ENCODE assay signal across 24 cellular contexts in the genomic region with DNA sequence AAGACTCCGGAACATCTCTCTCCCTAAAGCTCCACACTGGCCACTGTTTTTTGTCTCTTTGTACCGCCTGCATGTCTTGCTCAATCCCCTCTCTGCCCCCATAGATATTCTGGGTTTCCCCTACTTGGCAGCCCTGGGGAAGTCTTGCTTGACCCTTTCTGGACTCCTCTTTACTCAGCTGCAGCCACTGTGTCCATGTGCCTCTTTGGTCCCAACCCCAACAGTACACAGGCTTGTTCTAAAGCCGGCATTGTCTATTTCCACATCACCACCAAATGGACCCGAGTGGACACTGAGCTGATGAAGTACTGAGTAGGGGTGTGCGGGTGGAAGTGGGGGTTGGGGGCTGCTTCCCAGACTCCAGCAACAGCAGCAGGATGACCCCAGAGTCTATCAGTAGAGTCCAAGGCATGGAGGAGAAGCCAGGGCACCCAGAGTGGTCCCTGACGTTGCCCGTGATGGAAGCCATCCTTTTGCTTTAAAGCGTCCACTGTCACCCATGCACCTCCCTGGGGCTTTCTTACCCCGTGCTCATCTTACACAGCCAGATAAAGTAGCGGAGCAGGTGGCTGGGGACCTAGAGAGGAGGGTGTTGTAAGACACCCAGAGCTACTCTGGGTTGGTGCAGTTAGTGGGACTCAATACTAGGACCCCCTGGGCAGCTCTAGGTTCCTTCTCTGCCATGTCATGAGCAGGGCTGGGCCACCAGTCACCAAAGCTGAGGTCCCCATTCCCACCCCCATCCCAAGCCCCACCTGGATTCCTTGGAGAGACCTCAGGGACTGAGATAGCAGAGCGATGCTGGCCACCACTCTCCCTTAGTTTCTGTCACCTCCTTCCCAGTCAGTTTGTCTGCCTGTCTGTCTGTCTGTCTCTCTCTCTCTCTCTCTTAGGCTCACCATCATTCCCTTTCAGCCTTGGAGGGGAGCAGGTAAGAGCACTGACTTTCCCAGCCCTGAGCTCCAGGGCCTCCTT. TPM values are rescaled to one million over a fixed set of nuclear protein-coding genes. Genes with fewer than 3 reads are reported as not detected.
DNase-seq lines count a peak whose midpoint lies in the region; ATAC-seq and TF ChIP-seq lines count a peak whose summit lies in the region.
"Had no signal": no experiment of that assay in that cellular context is flagged by ENCODE, and none has a peak within 500 bp of the region (broad histone marks: within the 10 kb centered on the region; RNA-seq: fewer than 3 reads in every experiment).

No MANE protein-coding gene starts in this region.

- H3K36me3 ChIP-seq in suprapubic skin (no peaks in the 10 kb centered on the region), MM.1S (replicated peaks; ENCODE audit: insufficient read depth, low read length) (no peaks in the 10 kb centered on the region)
- H3K36me3 ChIP-seq: upper lobe of right lung had no signal

- H3K4me3 Mint-ChIP-seq in activated CD8-positive, alpha-beta memory T cell treated with anti-CD3 and anti-CD28 coated beads, Interleukin-2, amount 10 ng/mL, durations not matched to agents 7 days and 5 days, result no peak overlapping the region
- H3K4me3 Mint-ChIP-seq: activated naive CD8-positive, alpha-beta T cell treated with anti-CD3 and anti-CD28 coated beads, Interleukin-2, amount 10 ng/mL, durations not matched to agents 7 days and 5 days; activated T-helper 17 cell treated with anti-CD3 and anti-CD28 coated beads, Interleukin-2, amount 50 U/mL, for 72 hours had no signal

- H3K9me3 Mint-ChIP-seq in activated CD8-positive, alpha-beta memory T cell treated with anti-CD3 and anti-CD28 coated beads, Interleukin-2, amount 10 ng/mL, durations not matched to agents 7 days and 5 days (ENCODE audit: low read depth), result no peaks in the 10 kb centered on the region
- H3K9me3 Mint-ChIP-seq: activated T-helper 17 cell treated with anti-CD3 and anti-CD28 coated beads, Interleukin-2, amount 50 U/mL, for 72 hours had no signal

- no peaks in the 10 kb centered on the region for H4K20me1 ChIP-seq in MM.1S (ENCODE audit: insufficient read depth, low read length)

- H3K4me3 ChIP-seq in suprapubic skin, result no peak overlapping the region
- no peak overlapping the region for H3K4me3 ChIP-seq in MM.1S (ENCODE audit: low read length)
- H3K4me3 ChIP-seq: A549, upper lobe of right lung had no signal

- H3K36me3 Mint-ChIP-seq in activated CD8-positive, alpha-beta memory T cell treated with anti-CD3 and anti-CD28 coated beads, Interleukin-2, amount 10 ng/mL, durations not matched to agents 7 days and 5 days, result no peaks in the 10 kb centered on the region

- H3K9ac ChIP-seq in MM.1S (ENCODE audit: low read length), result no peak overlapping the region

- ATAC-seq in activated CD8-positive, alpha-beta memory T cell treated with anti-CD3 and anti-CD28 coated beads, Interleukin-2, amount 10 ng/mL, durations not matched to agents 7 days and 5 days, result no peak
- ATAC-seq: A549; activated T-helper 17 cell treated with anti-CD3 and anti-CD28 coated beads, Interleukin-2, amount 50 U/mL, for 72 hours; HCT116; upper lobe of right lung had no signal

- TF ChIP-seq POLR2A in suprapubic skin (IDR thresholded peaks at IDR 0.05), result no peak

- no peaks in the 10 kb centered on the region for H3K79me2 ChIP-seq in MM.1S (ENCODE audit: low read length)

- no peak overlapping the region for H2AFZ ChIP-seq in MM.1S (ENCODE audit: low read length)

- no peak for TF ChIP-seq CTCF in suprapubic skin (IDR thresholded peaks at IDR 0.05)
- no peak for TF ChIP-seq CTCF in MM.1S (IDR thresholded peaks at IDR 0.05; ENCODE audit: low read length)

- H3K4me1 ChIP-seq in suprapubic skin (no peaks in the 10 kb centered on the region), MM.1S (ENCODE audit: low read length) (no peaks in the 10 kb centered on the region)
- H3K4me1 ChIP-seq: A549, upper lobe of right lung had no signal

- H3K9me3 ChIP-seq in suprapubic skin, result no peaks in the 10 kb centered on the region
- H3K9me3 ChIP-seq in MM.1S (replicated peaks; ENCODE audit: insufficient read depth, low read length), result no peaks in the 10 kb centered on the region
- H3K9me3 ChIP-seq: A549, upper lobe of right lung had no signal

- TF ChIP-seq EP300 in suprapubic skin (IDR thresholded peaks at IDR 0.05), result no peak

- H3K27me3 Mint-ChIP-seq in activated CD8-positive, alpha-beta memory T cell treated with anti-CD3 and anti-CD28 coated beads, Interleukin-2, amount 10 ng/mL, durations not matched to agents 7 days and 5 days, result peaks cover 24% of the 10 kb centered on the region

- H3K27ac ChIP-seq in suprapubic skin, result no peak overlapping the region
- no peak overlapping the region for H3K27ac ChIP-seq in MM.1S (ENCODE audit: low read length)
- H3K27ac ChIP-seq: A549, C4-2B, RWPE1, upper lobe of right lung had no signal

- H3F3A ChIP-seq in MM.1S (ENCODE audit: insufficient read depth, low read length), result no peaks in the 10 kb centered on the region

- no peaks in the 10 kb centered on the region for H3K9me2 ChIP-seq in MM.1S (replicated peaks; ENCODE audit: insufficient read depth, low read length)

- peak; percentile 28 for DNase-seq in activated effector memory CD4-positive, alpha-beta T cell treated with anti-CD3 and anti-CD28 coated beads, Interleukin-2, amount 50 U/mL, for 16 hours
- no peak for DNase-seq in activated effector memory CD4-positive, alpha-beta T cell treated with Interleukin-2 at 50 U/mL for 16 hours
- DNase-seq in activated CD8-positive, alpha-beta memory T cell treated with anti-CD3 and anti-CD28 coated beads, Interleukin-2, amount 10 ng/mL, durations not matched to agents 7 days and 5 days, result peak; percentile 16
- DNase-seq in iPS-NIHi11 (ENCODE audit: low spot score) (peak; percentile 1), suprapubic skin (ENCODE audit: low spot score in 2 of 2) (peak; percentile 25 to 35), MM.1S (no peak), dedifferentiated amniotic fluid mesenchymal stem cell (ENCODE audit: extremely low spot score) (no peak)
- no peak for DNase-seq in activated naive CD4-positive, alpha-beta T cell treated with Interleukin-2 at 50 U/mL for 16 hours
- DNase-seq: activated CD4-positive, CD25-positive, alpha-beta regulatory T cell; activated naive CD8-positive, alpha-beta T cell treated with anti-CD3 and anti-CD28 coated beads, Interleukin-2, amount 10 ng/mL, durations not matched to agents 7 days and 5 days; DMS 273 treated with DMSO at 0.1 percent for 48 hours; Karpas-422; kidney glomerular epithelial cell; mesenchymal stem cell; NCI-H187 treated with DMSO at 0.1 percent for 48 hours; NCI-H69; occipital lobe; upper lobe of right lung had no signal

- CTCF ChIA-PET in activated CD8-positive, alpha-beta memory T cell treated with anti-CD3 and anti-CD28 coated beads, Interleukin-2, amount 10 ng/mL, durations not matched to agents 7 days and 5 days (lab: Charles Lee), result interaction anchor here (0.5 to 2.6 kb wide), 5 partner anchors 9 to 227 kb away, joined by 3 to 10 read pairs (median 3); a partner anchor contains a TSS

- H3K27me3 ChIP-seq in suprapubic skin (peaks cover 2% of the 10 kb centered on the region), MM.1S (replicated peaks; ENCODE audit: insufficient read depth, low read length) (peaks cover 99% of the 10 kb centered on the region)
- H3K27me3 ChIP-seq: upper lobe of right lung had no signal

- 84% methylated on average over 8 of the region's 11 CpGs for WGBS in suprapubic skin

- no peak overlapping the region for H3K27ac Mint-ChIP-seq in activated CD8-positive, alpha-beta memory T cell treated with anti-CD3 and anti-CD28 coated beads, Interleukin-2, amount 10 ng/mL, durations not matched to agents 7 days and 5 days
- H3K27ac Mint-ChIP-seq: activated naive CD8-positive, alpha-beta T cell treated with anti-CD3 and anti-CD28 coated beads, Interleukin-2, amount 10 ng/mL, durations not matched to agents 7 days and 5 days; activated T-helper 17 cell treated with anti-CD3 and anti-CD28 coated beads, Interleukin-2, amount 50 U/mL, for 72 hours had no signal

- no peak overlapping the region for H3K4me2 ChIP-seq in MM.1S (ENCODE audit: low read depth, low read length)
- H3K4me2 ChIP-seq: A549 had no signal

- H3K4me1 Mint-ChIP-seq in activated CD8-positive, alpha-beta memory T cell treated with anti-CD3 and anti-CD28 coated beads, Interleukin-2, amount 10 ng/mL, durations not matched to agents 7 days and 5 days, result peaks cover 10% of the 10 kb centered on the region
- H3K4me1 Mint-ChIP-seq: activated T-helper 17 cell treated with anti-CD3 and anti-CD28 coated beads, Interleukin-2, amount 50 U/mL, for 72 hours had no signal

RNA-seq across cellular contexts. Expression of a gene that starts 6.2 kb away (rescaled TPM):
- not detected for total RNA-seq in activated CD8-positive, alpha-beta memory T cell treated with anti-CD3 and anti-CD28 coated beads, Interleukin-2, amount 10 ng/mL, durations not matched to agents 7 days and 5 days
- not detected for total RNA-seq in suprapubic skin
- total RNA-seq: activated naive CD8-positive, alpha-beta T cell treated with anti-CD3 and anti-CD28 coated beads, Interleukin-2, amount 10 ng/mL, durations not matched to agents 7 days and 5 days; activated T-helper 17 cell treated with anti-CD3 and anti-CD28 coated beads, Interleukin-2, amount 50 U/mL, for 72 hours; cerebellum; occipital lobe had no signal

RNA-seq across cellular contexts. Expression of a gene that starts 20.9 kb away (rescaled TPM):
- total RNA-seq in activated CD8-positive, alpha-beta memory T cell treated with anti-CD3 and anti-CD28 coated beads, Interleukin-2, amount 10 ng/mL, durations not matched to agents 7 days and 5 days, result 1 to 10 TPM in 1 of 2 experiments, under 1 TPM in 1; 0.56 to 1.5 TPM
- under 1 TPM; 0.31 to 0.80 (median 0.53) TPM for total RNA-seq in suprapubic skin
- total RNA-seq: cerebellum had no signal

RNA-seq across cellular contexts. Expression of a gene that starts 42.3 kb away (rescaled TPM):
- total RNA-seq in activated CD8-positive, alpha-beta memory T cell treated with anti-CD3 and anti-CD28 coated beads, Interleukin-2, amount 10 ng/mL, durations not matched to agents 7 days and 5 days, result not detected
- total RNA-seq in suprapubic skin, result not detected
- total RNA-seq: activated naive CD8-positive, alpha-beta T cell treated with anti-CD3 and anti-CD28 coated beads, Interleukin-2, amount 10 ng/mL, durations not matched to agents 7 days and 5 days; activated T-helper 17 cell treated with anti-CD3 and anti-CD28 coated beads, Interleukin-2, amount 50 U/mL, for 72 hours; cerebellum; occipital lobe; upper lobe of right lung had no signal

RNA-seq across cellular contexts. Expression of a gene that starts 58.6 kb away (rescaled TPM):
- 10 to 100 TPM in 1 of 2 experiments, 1 to 10 TPM in 1; 2.0 to 15.8 TPM for total RNA-seq in activated CD8-positive, alpha-beta memory T cell treated with anti-CD3 and anti-CD28 coated beads, Interleukin-2, amount 10 ng/mL, durations not matched to agents 7 days and 5 days
- 1 to 10 TPM; 1.4 to 6.3 (median 2.9) TPM for total RNA-seq in suprapubic skin

Comparison
In these comparisons a context has a peak if more than half of its experiments do, and no peak if none do; other contexts are left out.
1. DNase-seq: peak in activated effector memory CD4-positive, alpha-beta T cell treated with anti-CD3 and anti-CD28 coated beads, Interleukin-2, amount 50 U/mL, for 16 hours (single experiment), activated CD8-positive, alpha-beta memory T cell treated with anti-CD3 and anti-CD28 coated beads, Interleukin-2, amount 10 ng/mL, durations not matched to agents 7 days and 5 days (single experiment), iPS-NIHi11 (single experiment) and suprapubic skin (2 of 2); none in activated effector memory CD4-positive, alpha-beta T cell treated with Interleukin-2 at 50 U/mL for 16 hours (single experiment), activated naive CD4-positive, alpha-beta T cell treated with Interleukin-2 at 50 U/mL for 16 hours (single experiment), MM.1S (single experiment) and dedifferentiated amniotic fluid mesenchymal stem cell (single experiment).